Comparison of ENCODE assay signal across 1 cellular context in the genomic region with DNA sequence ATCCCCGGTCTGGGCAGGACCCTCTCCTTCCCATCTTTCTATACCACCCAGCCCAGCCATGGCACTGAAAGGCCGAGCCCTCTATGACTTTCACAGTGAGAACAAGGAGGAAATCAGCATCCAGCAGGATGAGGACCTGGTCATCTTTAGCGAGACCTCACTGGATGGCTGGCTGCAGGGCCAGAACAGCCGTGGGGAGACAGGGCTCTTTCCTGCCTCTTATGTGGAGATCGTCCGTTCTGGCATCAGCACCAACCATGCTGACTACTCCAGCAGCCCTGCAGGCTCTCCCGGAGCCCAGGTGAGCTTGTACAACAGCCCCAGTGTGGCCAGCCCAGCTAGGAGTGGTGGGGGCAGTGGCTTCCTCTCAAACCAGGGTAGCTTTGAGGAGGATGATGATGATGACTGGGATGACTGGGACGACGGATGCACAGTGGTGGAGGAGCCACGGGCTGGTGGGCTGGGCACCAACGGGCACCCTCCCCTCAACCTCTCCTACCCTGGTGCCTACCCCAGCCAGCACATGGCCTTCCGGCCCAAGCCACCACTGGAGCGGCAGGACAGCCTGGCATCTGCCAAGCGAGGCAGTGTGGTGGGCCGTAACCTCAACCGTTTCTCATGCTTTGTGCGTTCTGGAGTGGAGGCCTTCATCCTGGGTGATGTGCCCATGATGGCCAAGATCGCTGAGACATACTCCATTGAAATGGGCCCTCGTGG.
TF ChIP-seq lines count a peak whose summit lies in the region.

No MANE protein-coding gene starts in this region.

TF ChIP-seq in IMR-90, 13 proteins besides CTCF, POLR2A, EP300 and RAD21 (continued from another document):
- TF ChIP-seq, protein P1, sequence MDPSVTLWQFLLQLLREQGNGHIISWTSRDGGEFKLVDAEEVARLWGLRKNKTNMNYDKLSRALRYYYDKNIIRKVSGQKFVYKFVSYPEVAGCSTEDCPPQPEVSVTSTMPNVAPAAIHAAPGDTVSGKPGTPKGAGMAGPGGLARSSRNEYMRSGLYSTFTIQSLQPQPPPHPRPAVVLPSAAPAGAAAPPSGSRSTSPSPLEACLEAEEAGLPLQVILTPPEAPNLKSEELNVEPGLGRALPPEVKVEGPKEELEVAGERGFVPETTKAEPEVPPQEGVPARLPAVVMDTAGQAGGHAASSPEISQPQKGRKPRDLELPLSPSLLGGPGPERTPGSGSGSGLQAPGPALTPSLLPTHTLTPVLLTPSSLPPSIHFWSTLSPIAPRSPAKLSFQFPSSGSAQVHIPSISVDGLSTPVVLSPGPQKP (IDR thresholded peaks at IDR 0.05; ENCODE audit: borderline replicate concordance, low read depth, low read length): no peak
- TF ChIP-seq, protein P2, sequence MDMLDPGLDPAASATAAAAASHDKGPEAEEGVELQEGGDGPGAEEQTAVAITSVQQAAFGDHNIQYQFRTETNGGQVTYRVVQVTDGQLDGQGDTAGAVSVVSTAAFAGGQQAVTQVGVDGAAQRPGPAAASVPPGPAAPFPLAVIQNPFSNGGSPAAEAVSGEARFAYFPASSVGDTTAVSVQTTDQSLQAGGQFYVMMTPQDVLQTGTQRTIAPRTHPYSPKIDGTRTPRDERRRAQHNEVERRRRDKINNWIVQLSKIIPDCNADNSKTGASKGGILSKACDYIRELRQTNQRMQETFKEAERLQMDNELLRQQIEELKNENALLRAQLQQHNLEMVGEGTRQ (IDR thresholded peaks at IDR 0.05; ENCODE audit: low read depth, low read length): no peak
- no peak for TF ChIP-seq SMC3 (IDR thresholded peaks at IDR 0.05; ENCODE audit: low read depth, low read length)
